ENCODE assay signal across 23 cellular contexts in genomic region chr12:105911966-105912365, GRCh38.
"Had no signal": no experiment of that assay in that cellular context is flagged by ENCODE, and none has a peak within 500 bp of the region (broad histone marks: within the 10 kb centered on the region; RNA-seq: fewer than 3 reads in every experiment).

No MANE protein-coding gene starts in this region.

- H3K4me3 ChIP-seq: breast epithelium, gastroesophageal sphincter, left lung, lower lobe of right lung, mucosa of descending colon, right lobe of liver, testis, transverse colon had no signal

- ATAC-seq: activated naive CD8-positive, alpha-beta T cell treated with anti-CD3 and anti-CD28 coated beads, Interleukin-2, amount 50 U/mL, for 24 hours; gastroesophageal sphincter; lower lobe of right lung; mucosa of descending colon; natural killer cell treated with Interleukin-12 subunit alpha and Interleukin-12 subunit beta and Interleukin-15 and Interleukin-18, amount 100 ng/mL, for 72 hours; right lobe of liver; stimulated activated naive CD8-positive, alpha-beta T cell treated with anti-CD3 and anti-CD28 coated beads, Interleukin-15, Interleukin-2, amounts not matched to agents 100 U/mL and 50 U/mL, for 24 hours had no signal

- H3K36me3 ChIP-seq: breast epithelium, gastroesophageal sphincter, left lung, lower lobe of right lung, right lobe of liver, transverse colon had no signal

- H3K27me3 ChIP-seq: breast epithelium, gastroesophageal sphincter, left lung, right lobe of liver, testis, transverse colon had no signal

- DNase-seq: activated CD4-positive, alpha-beta memory T cell treated with anti-CD3 and anti-CD28 coated beads, Interleukin-2, amount 10 ng/mL, durations not matched to agents 7 days and 5 days; activated CD4-positive, alpha-beta T cell treated with anti-CD3 and anti-CD28 coated beads, Interleukin-2, amount 10 ng/mL, durations not matched to agents 24 days and 14 days; activated CD4-positive, CD25-positive, alpha-beta regulatory T cell treated with anti-CD3 and anti-CD28 coated beads, Interleukin-2, amount 50 U/mL, for 72 hours; activated CD8-positive, alpha-beta memory T cell treated with anti-CD3 and anti-CD28 coated beads, Interleukin-2, amount 50 U/mL, for 48 hours; activated naive CD8-positive, alpha-beta T cell treated with anti-CD3 and anti-CD28 coated beads, Interleukin-2, amount 50 U/mL, for 24 hours; activated T-cell treated with anti-CD3 and anti-CD28 coated beads, Interleukin-2, amount 50 U/mL, for 24 hours; amygdala; endodermal cell; hippocampal formation; kidney; left lung; lower lobe of right lung; mucosa of descending colon; posterior cingulate gyrus; right lobe of liver; stimulated activated CD4-positive, alpha-beta T cell treated with anti-CD3 and anti-CD28 coated beads, Interleukin-2, amount 100 ng/mL, for 48 hours; stimulated activated naive CD8-positive, alpha-beta T cell treated with anti-CD3 and anti-CD28 coated beads, Interleukin-15, Interleukin-2, amounts not matched to agents 100 U/mL and 50 U/mL, for 24 hours; T-helper 2 cell; testis; transverse colon had no signal

- FAIRE-seq: kidney had no signal
